8 cellular contexts compared by ENCODE assay signal in genomic region chr6:52416629-52417151, GRCh38. TPM values are rescaled to one million over a fixed set of nuclear protein-coding genes. Genes with fewer than 3 reads are reported as not detected.
DNase-seq lines count a peak whose midpoint lies in the region; ATAC-seq, FAIRE-seq and TF ChIP-seq lines count a peak whose summit lies in the region.

No MANE protein-coding gene starts in this region.

- peak overlapping the region; percentile 33 for H2AFZ ChIP-seq in HCT116 (ENCODE audit: low read depth, low read length, poor library complexity, severe bottlenecking)

- no peaks in the 10 kb centered on the region for H4K20me1 ChIP-seq in HCT116 (ENCODE audit: insufficient read depth)

- H3K4me3 ChIP-seq in HCT116 (replicated peaks in 1 of 2; ENCODE audit: low read depth in 1 of 2, low read length in 2 of 2) = no peak overlapping the region
- H3K4me3 ChIP-seq in iPS DF 6.9 (ENCODE audit: low read length) = no peak overlapping the region

- BruUV-seq in HCT116 (replicated peaks; lab: Mats Ljungman, UMichigan) = no TSS peak

- intact Hi-C loops in HCT116 (cut with micrococcal nuclease) = loop anchor here (1.0 to 5.0 kb wide), 6 partner anchors 88 to 646 kb away; partner anchors contain the start of gene TRAM2

- H3K27ac ChIP-seq in HCT116 (ENCODE audit: low read depth, low read length) (no peak overlapping the region), iPS DF 6.9 (ENCODE audit: low read length) (no peak overlapping the region)

- CTCF ChIA-PET in HCT116 (lab: Charles Lee) = interaction anchor here (1.4 to 4.0 kb wide), 4 partner anchors 87 to 246 kb away, joined by 4 to 20 read pairs (median 10); no protein-coding TSS in a partner anchor

- H3K9ac ChIP-seq in HCT116 (ENCODE audit: low read length) = no peak overlapping the region

- ATAC-seq in HCT116 = peak; percentile 48
- peak; percentile 15 for ATAC-seq in stimulated activated naive CD8-positive, alpha-beta T cell treated with anti-CD3 and anti-CD28 coated beads, Interleukin-15, Interleukin-2, amounts not matched to agents 100 U/mL and 50 U/mL, for 24 hours

- H3K4me1 ChIP-seq in HCT116 (ENCODE audit: control insufficient read depth in 1 of 2, insufficient read depth in 2 of 2, low read length in 2 of 2) (peaks cover 15 to 44% of the 10 kb centered on the region in 2 experiments), iPS DF 6.9 (ENCODE audit: control insufficient read depth, insufficient read depth, low read length) (no peaks in the 10 kb centered on the region)

- no peak for FAIRE-seq in D721Med (lab: Jason Lieb, UNC)

- POLR2A ChIA-PET in HCT116 (lab: Charles Lee) = interaction anchor here (1.8 kb wide), 1 partner anchor 246 kb away, joined by 6 read pairs; no protein-coding TSS in a partner anchor

- no peaks in the 10 kb centered on the region for H3K36me3 ChIP-seq in HCT116 (ENCODE audit: control insufficient read depth in 1 of 2, insufficient read depth in 2 of 2, low read length in 2 of 2)
- H3K36me3 ChIP-seq in iPS DF 6.9 (ENCODE audit: control insufficient read depth, insufficient read depth, low read length) = no peaks in the 10 kb centered on the region

- H3K9me2 ChIP-seq in HCT116 (ENCODE audit: insufficient read depth) = no peaks in the 10 kb centered on the region

- H3K4me2 ChIP-seq in HCT116 (ENCODE audit: low read length) = 0 out of 2 replicates have a peak overlapping the region, but pooled peaks have one; percentile 17

- H3K79me2 ChIP-seq in HCT116 (ENCODE audit: insufficient read depth, low read length) = no peaks in the 10 kb centered on the region

- H3K27me3 ChIP-seq in HCT116 (ENCODE audit: insufficient read depth, low read length) (no peaks in the 10 kb centered on the region), iPS DF 6.9 (ENCODE audit: control insufficient read depth, insufficient read depth, low read length) (no peaks in the 10 kb centered on the region)

- no peak for TF ChIP-seq POLR2A in HCT116 (IDR thresholded peaks at IDR 0.05; ENCODE audit: borderline replicate concordance, extremely low read depth, insufficient read depth, insufficient read length)

- RAD21 ChIA-PET in HCT116 (lab: Charles Lee; ENCODE audit: low non-redundant PET in 1 of 2, low total read pairs in 2 of 2, uncharacterized antibody in 2 of 2, unreplicated experiment in 2 of 2) = no interaction called here

- peak; percentile 90 for TF ChIP-seq CTCF in D721Med (IDR thresholded peaks at IDR 0.05; ENCODE audit: insufficient read depth, missing control alignments)
- TF ChIP-seq CTCF in HCT116 (IDR thresholded peaks at IDR 0.05 in 2 of 3, conservative IDR thresholded peaks at IDR 0.05 in 1 of 3; ENCODE audit: borderline replicate concordance in 1 of 3, insufficient read depth in 1 of 3, low read depth in 2 of 3, low read length in 2 of 3) = peak; percentile 67 to 95 (median 89)

- no peaks in the 10 kb centered on the region for H3K9me3 ChIP-seq in HCT116 (ENCODE audit: control insufficient read depth in 1 of 2, insufficient read depth in 1 of 2, low read depth in 1 of 2, low read length in 2 of 2)
- H3K9me3 ChIP-seq in iPS DF 6.9 (ENCODE audit: control insufficient read depth, insufficient read depth, low read length) = no peaks in the 10 kb centered on the region

- DNase-seq in D721Med (ENCODE audit: insufficient read length, low spot score) (no peak), HCT116 (ENCODE audit: low read depth, low spot score) (peak; percentile 77), NCI-H510A treated with DMSO at 0.1 percent for 48 hours (lab: John Stamatoyannopoulos, UW) (peak; percentile 97), amniotic epithelial cell (ENCODE audit: low read depth) (peak; percentile 51), iPS DF 6.9 (ENCODE audit: low read depth, low spot score) (peak; percentile 75), HuH-7 (ENCODE audit: low spot score) (no peak)
- DNase-seq in stimulated activated naive CD8-positive, alpha-beta T cell treated with anti-CD3 and anti-CD28 coated beads, Interleukin-15, Interleukin-2, amounts not matched to agents 100 U/mL and 50 U/mL, for 24 hours = peak; percentile 22
- no peak for DNase-seq in NK-92 treated with Interleukin-12 subunit alpha and Interleukin-12 subunit beta, amount 100 ng/mL, for 24 hours (lab: John Stamatoyannopoulos, UW)

- TF ChIP-seq RAD21 in HCT116 (IDR thresholded peaks at IDR 0.05; ENCODE audit: low read depth) = peak; percentile 97

- WGBS in iPS DF 6.9 (ENCODE audit: insufficient coverage, insufficient read length) = no CpG with 5 or more reads among the region's 1 CpG

TF ChIP-seq in HCT116, 20 proteins besides CTCF, POLR2A, EP300 and RAD21:
- TF ChIP-seq SP1 (IDR thresholded peaks at IDR 0.05; ENCODE audit: low read depth) = no peak
- TF ChIP-seq MAX (IDR thresholded peaks at IDR 0.05) = peak; percentile 61; the same call in 1 of the 2 replicates
- TF ChIP-seq SIN3A (IDR thresholded peaks at IDR 0.05; ENCODE audit: low read depth) = no peak
- no peak for TF ChIP-seq YY1 (IDR thresholded peaks at IDR 0.05; ENCODE audit: extremely low read depth, insufficient replicate concordance, low read depth, low read length)
- TF ChIP-seq ATF3 (IDR thresholded peaks at IDR 0.05) = no peak
TF ChIP-seq in HCT116: peak in this region for 1.

RNA-seq across cellular contexts. Expression of gene EFHC1, which starts 3.5 kb away (rescaled TPM):
- total RNA-seq in HCT116 (2021; ENCODE audit: unreplicated experiment) = 12.4 TPM
- polyA plus RNA-seq in HCT116 (2012) = 8.9 TPM in 2 replicates

RNA-seq across cellular contexts. Expression of gene PAQR8, which starts 54.7 kb away (rescaled TPM):
- total RNA-seq in HCT116 (2021; ENCODE audit: unreplicated experiment) = 5.9 TPM
- 1.9 and 3.0 TPM in 2 replicates for polyA plus RNA-seq in HCT116 (2012)

Comparison
In these comparisons a context has a peak if more than half of its experiments do, and no peak if none do; other contexts are left out.
1. DNase-seq: peak in HCT116 (single experiment), NCI-H510A treated with DMSO at 0.1 percent for 48 hours (single experiment), amniotic epithelial cell (single experiment), iPS DF 6.9 (single experiment) and stimulated activated naive CD8-positive, alpha-beta T cell treated with anti-CD3 and anti-CD28 coated beads, Interleukin-15, Interleukin-2, amounts not matched to agents 100 U/mL and 50 U/mL, for 24 hours (single experiment); none in D721Med (single experiment), HuH-7 (single experiment) and NK-92 treated with Interleukin-12 subunit alpha and Interleukin-12 subunit beta, amount 100 ng/mL, for 24 hours (single experiment).